ENCODE assay signal across 7 cellular contexts in genomic region chr17:17890773-17891759, GRCh38. TPM values are rescaled to one million over a fixed set of nuclear protein-coding genes. Genes with fewer than 3 reads are reported as not detected.
DNase-seq lines count a peak whose midpoint lies in the region; ATAC-seq and TF ChIP-seq lines count a peak whose summit lies in the region.

No MANE protein-coding gene starts in this region.

- H3K27me3 ChIP-seq in MG63 (no peaks in the 10 kb centered on the region), right lobe of liver (no peaks in the 10 kb centered on the region)

- WGBS in right lobe of liver (ENCODE audit: insufficient coverage, low coverage, low lambda C conversion rate, missing lambda C conversion rate) = no CpG with 5 or more reads among the region's 5 CpGs

- H3K4me3 Mint-ChIP-seq in stimulated activated naive CD8-positive, alpha-beta T cell treated with anti-CD3 and anti-CD28 coated beads, Interleukin-15, amount 100 ng/mL, for 72 hours = no peak overlapping the region

- H3K36me3 ChIP-seq in MG63 (no peaks in the 10 kb centered on the region), right lobe of liver (no peaks in the 10 kb centered on the region)

- TF ChIP-seq POLR2A in right lobe of liver (IDR thresholded peaks at IDR 0.05) = no peak

- H3K4me3 ChIP-seq in MG63 (no peak overlapping the region), cardiac fibroblast (replicated peaks in 1 of 2; ENCODE audit: low read depth in 2 of 2, low read length in 2 of 2) (no peak overlapping the region), right lobe of liver (no peak overlapping the region)

- DNase-seq in GDM1 (lab: John Stamatoyannopoulos, UW) = peak; percentile 32
- peak; percentile 46 for DNase-seq in MG63
- peak; percentile 49 for DNase-seq in UCSD-AML1 (lab: John Stamatoyannopoulos, UW; ENCODE audit: unreplicated experiment)
- DNase-seq in cardiac fibroblast (ENCODE audit: low read depth in 2 of 2) = peak; percentile 77 to 83
- DNase-seq in right lobe of liver = peak; percentile 66 to 73 (median 69)
- DNase-seq in stimulated activated naive CD8-positive, alpha-beta T cell treated with anti-CD3 and anti-CD28 coated beads, Interleukin-15, amount 100 ng/mL, for 72 hours = peak; percentile 13 to 45

- ATAC-seq in right lobe of liver (peak; percentile 88 to 97 (median 92)), GM21723 (IDR thresholded peaks at IDR 0.05; ENCODE audit: unreplicated experiment) (no peak)
- ATAC-seq in stimulated activated naive CD8-positive, alpha-beta T cell treated with anti-CD3 and anti-CD28 coated beads, Interleukin-15, amount 100 ng/mL, for 72 hours = peak; percentile 86

- no peak overlapping the region for H3K27ac ChIP-seq in right lobe of liver

- peak overlapping the region in 1 of 2 donors; percentile 74 for H3K27ac Mint-ChIP-seq in stimulated activated naive CD8-positive, alpha-beta T cell treated with anti-CD3 and anti-CD28 coated beads, Interleukin-15, amount 100 ng/mL, for 72 hours

- H3K4me1 ChIP-seq in right lobe of liver = no peaks in the 10 kb centered on the region

- peak; percentile 95 for TF ChIP-seq CTCF in cardiac fibroblast (IDR thresholded peaks at IDR 0.05; ENCODE audit: low read depth, low read length)
- TF ChIP-seq CTCF in right lobe of liver (IDR thresholded peaks at IDR 0.05) = peak; percentile 71 to 80 (median 77)

- H3K9me3 ChIP-seq in MG63 (no peaks in the 10 kb centered on the region), right lobe of liver (no peaks in the 10 kb centered on the region)

- no peaks in the 10 kb centered on the region for H3K27me3 Mint-ChIP-seq in stimulated activated naive CD8-positive, alpha-beta T cell treated with anti-CD3 and anti-CD28 coated beads, Interleukin-15, amount 100 ng/mL, for 72 hours

- H3K4me1 Mint-ChIP-seq in stimulated activated naive CD8-positive, alpha-beta T cell treated with anti-CD3 and anti-CD28 coated beads, Interleukin-15, amount 100 ng/mL, for 72 hours = peaks cover 17% of the 10 kb centered on the region

- intact Hi-C loops in right lobe of liver (cut with DNase I) = no loop called here

- no peaks in the 10 kb centered on the region for H3K9me3 Mint-ChIP-seq in stimulated activated naive CD8-positive, alpha-beta T cell treated with anti-CD3 and anti-CD28 coated beads, Interleukin-15, amount 100 ng/mL, for 72 hours

RNA-seq across cellular contexts. Expression of gene SREBF1, which starts 54.3 kb away (rescaled TPM):
- total RNA-seq in MG63 (2014; rRNA removed; shearing (Covaris generic); ENCODE audit: low replicate concordance) = 36.0 and 59.3 TPM in 2 replicates
- 100 to 1,000 TPM in 4 of 6 experiments, 10 to 100 TPM in 2; 63.8 to 246 (median 173) TPM for total RNA-seq in right lobe of liver

Comparison
In these comparisons a context has a peak if more than half of its experiments do, and no peak if none do; other contexts are left out.
1. DNase-seq: peak in every context shown above with its lines; median percentile 80 in cardiac fibroblast; 69 in right lobe of liver; 49 in UCSD-AML1; 46 in MG63; 32 in GDM1; 29 in stimulated activated naive CD8-positive, alpha-beta T cell treated with anti-CD3 and anti-CD28 coated beads, Interleukin-15, amount 100 ng/mL, for 72 hours.